In the genomic region with DNA sequence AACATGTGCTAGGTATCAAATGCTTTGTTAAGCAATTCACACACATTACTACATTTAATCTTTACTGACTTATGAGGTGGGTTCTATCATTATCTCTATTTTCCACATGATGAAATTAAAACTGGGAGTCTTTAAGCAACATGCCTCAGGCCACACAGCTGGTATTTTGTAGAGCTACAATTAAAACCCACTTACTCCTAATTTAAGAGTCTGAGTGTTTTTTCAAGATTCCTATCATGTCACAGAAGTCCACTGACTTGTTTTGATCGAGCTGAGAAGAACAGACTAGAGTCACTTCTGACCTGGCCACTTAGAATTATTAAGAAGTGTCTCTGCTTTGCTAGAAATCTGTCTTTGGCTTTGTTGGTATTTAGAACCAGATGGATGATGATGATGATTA, we compare ENCODE assay signal across 17 cellular contexts.
A peak's percentile ranks its signal among the peaks of the same experiment; 100 is the strongest.
DNase-seq lines count a peak whose midpoint lies in the region; ATAC-seq lines count a peak whose summit lies in the region.
"Had no signal": no experiment of that assay in that cellular context is flagged by ENCODE, and none has a peak within 500 bp of the region (broad histone marks: within the 10 kb centered on the region; RNA-seq: fewer than 3 reads in every experiment).

No MANE protein-coding gene starts in this region.

- H3K4me3 ChIP-seq in right cardiac atrium (ENCODE audit: low read length), result no peak overlapping the region
- H3K4me3 ChIP-seq: GM12878, GM23248, HAP-1 had no signal

- H3K9me3 ChIP-seq in right cardiac atrium (ENCODE audit: control insufficient read depth, low read length), result no peaks in the 10 kb centered on the region
- H3K9me3 ChIP-seq: BE2C, HAP-1 had no signal

- WGBS in right cardiac atrium, result 36% methylated on average over 1 of the region's 1 CpG

- H3K27me3 ChIP-seq in right cardiac atrium (ENCODE audit: control insufficient read depth, insufficient read depth), result no peaks in the 10 kb centered on the region
- H3K27me3 ChIP-seq: BE2C had no signal

- no peaks in the 10 kb centered on the region for H3K4me1 ChIP-seq in right cardiac atrium (ENCODE audit: control insufficient read depth, insufficient read depth, low read length)
- H3K4me1 ChIP-seq: BE2C, HAP-1 had no signal

- peak; percentile 25 for DNase-seq in NCI-H1436 (lab: John Stamatoyannopoulos, UW)
- DNase-seq in NCI-H524 (lab: John Stamatoyannopoulos, UW), result peak; percentile 54 to 79
- DNase-seq in SK-N-DZ (ENCODE audit: low spot score), result peak; percentile 79
- no peak for DNase-seq in NCI-H1694 treated with DMSO at 0.1 percent for 48 hours (lab: John Stamatoyannopoulos, UW)
- no peak for DNase-seq in right cardiac atrium
- DNase-seq in caudate nucleus (lab: John Stamatoyannopoulos, UW), result no peak
- DNase-seq: ACHN; BE2C; C1 segment of cervical spinal cord; CD4-positive, CD25-positive, alpha-beta regulatory T cell; CD8-positive, alpha-beta memory T cell; COR-L47; GF-D8; GM23248 had no signal

- H3K27ac ChIP-seq in right cardiac atrium (ENCODE audit: low read length), result no peak overlapping the region
- H3K27ac ChIP-seq in caudate nucleus (ENCODE audit: low read depth, low read length), result no peak overlapping the region
- H3K27ac ChIP-seq: GM23248 had no signal

- intact Hi-C loops in right cardiac atrium (cut with DNase I), result no loop called here

- ATAC-seq in right cardiac atrium (no peak), GM19395 (IDR thresholded peaks at IDR 0.05; ENCODE audit: unreplicated experiment) (no peak)
- ATAC-seq: GM12878 had no signal

Comparison
In these comparisons a context has a peak if more than half of its experiments do, and no peak if none do; other contexts are left out.
1. DNase-seq: peak in NCI-H1436 (single experiment), NCI-H524 (2 of 2) and SK-N-DZ (single experiment); none in NCI-H1694 treated with DMSO at 0.1 percent for 48 hours (single experiment), right cardiac atrium (0 of 3) and caudate nucleus (0 of 61).